In genomic region chr14:100239840-100240724, GRCh38 we compare ENCODE assay signal across 8 cellular contexts. TPM values are rescaled to one million over a fixed set of nuclear protein-coding genes. Genes with fewer than 3 reads are reported as not detected.
A peak's percentile ranks its signal among the peaks of the same experiment; 100 is the strongest.
DNase-seq lines count a peak whose midpoint lies in the region; ATAC-seq lines count a peak whose summit lies in the region.

No MANE protein-coding gene starts in this region.

- peak overlapping the region; percentile 88 to 100 (median 94) for H3K4me3 Mint-ChIP-seq in naive thymus-derived CD4-positive, alpha-beta T cell
- peak overlapping the region; percentile 83 for H3K4me3 Mint-ChIP-seq in stimulated activated effector memory CD8-positive, alpha-beta T cell treated with anti-CD3 and anti-CD28 coated beads, Interleukin-12 subunit alpha, Interleukin-12 subunit beta, amount 100 ng/mL, for 72 hours

- peak overlapping the region; percentile 95 for H3K4me3 ChIP-seq in HUES64 (ENCODE audit: low read length)
- H3K4me3 ChIP-seq in naive thymus-derived CD4-positive, alpha-beta T cell (ENCODE audit: low read length): peak overlapping the region; percentile 85

- intact Hi-C loops in naive thymus-derived CD4-positive, alpha-beta T cell (cut with micrococcal nuclease): loop anchor here (1.0 to 5.0 kb wide), 10 partner anchors 45 to 1572 kb away; partner anchors contain the start of genes CCNK (in 2 of the 2), WDR25 (in 2 of the 2), CYP46A1 (in 1 of the 2) and SETD3 (in 1 of the 2)

- H3K36me3 ChIP-seq in HUES64 (ENCODE audit: insufficient read depth, low read length): peaks cover 21% of the 10 kb centered on the region
- H3K36me3 ChIP-seq in naive thymus-derived CD4-positive, alpha-beta T cell (ENCODE audit: control insufficient read depth in 2 of 3, insufficient read depth in 3 of 3, low read length in 3 of 3): peaks cover 0 to 6% (median 4%) of the 10 kb centered on the region in 3 experiments

- peak overlapping the region; percentile 92 for H3K9ac ChIP-seq in HUES64 (ENCODE audit: low read depth, low read length)

- DNase-seq in D341Med (ENCODE audit: low spot score) (peak; percentile 92), OCI-M1 (lab: John Stamatoyannopoulos, UW) (peak; percentile 90), activated T-helper 1 cell treated with Interleukin-2 at 50 U/mL for 16 hours (ENCODE audit: low read depth) (peak; percentile 84), fibroblast of gingiva (ENCODE audit: low read depth) (peak; percentile 95)
- peak; percentile 81 to 91 (median 88) for DNase-seq in naive thymus-derived CD4-positive, alpha-beta T cell
- DNase-seq in stimulated activated effector memory CD8-positive, alpha-beta T cell treated with anti-CD3 and anti-CD28 coated beads, Interleukin-12 subunit alpha, Interleukin-12 subunit beta, amount 100 ng/mL, for 72 hours (ENCODE audit: low spot score in 2 of 2): peak; percentile 83 to 88

- H3K9me3 ChIP-seq in HUES64 (ENCODE audit: insufficient read depth, low read depth, low read length): no peaks in the 10 kb centered on the region
- H3K9me3 ChIP-seq in naive thymus-derived CD4-positive, alpha-beta T cell (ENCODE audit: control insufficient read depth in 2 of 3, low read length in 3 of 3): no peaks in the 10 kb centered on the region

- H3K27me3 ChIP-seq in HUES64 (ENCODE audit: insufficient read depth, low read length): no peaks in the 10 kb centered on the region
- no peaks in the 10 kb centered on the region for H3K27me3 ChIP-seq in naive thymus-derived CD4-positive, alpha-beta T cell (ENCODE audit: control insufficient read depth in 2 of 2, insufficient read depth in 2 of 2, low read length in 2 of 2)

- peaks cover 0 to 2% (median 0%) of the 10 kb centered on the region in 5 donors for H3K27me3 Mint-ChIP-seq in naive thymus-derived CD4-positive, alpha-beta T cell

- ATAC-seq in GM21447 (IDR thresholded peaks at IDR 0.05; ENCODE audit: unreplicated experiment): peak; percentile 27
- peak; percentile 65 for ATAC-seq in naive thymus-derived CD4-positive, alpha-beta T cell
- peak; percentile 63 for ATAC-seq in stimulated activated effector memory CD8-positive, alpha-beta T cell treated with anti-CD3 and anti-CD28 coated beads, Interleukin-12 subunit alpha, Interleukin-12 subunit beta, amount 100 ng/mL, for 72 hours

- peaks cover 0 to 24% (median 5%) of the 10 kb centered on the region in 5 donors for H3K36me3 Mint-ChIP-seq in naive thymus-derived CD4-positive, alpha-beta T cell
- H3K36me3 Mint-ChIP-seq in stimulated activated effector memory CD8-positive, alpha-beta T cell treated with anti-CD3 and anti-CD28 coated beads, Interleukin-12 subunit alpha, Interleukin-12 subunit beta, amount 100 ng/mL, for 72 hours: peaks cover 86% of the 10 kb centered on the region

- H3K4me1 Mint-ChIP-seq in naive thymus-derived CD4-positive, alpha-beta T cell: peaks cover 41 to 69% (median 53%) of the 10 kb centered on the region in 7 donors
- peaks cover 55% of the 10 kb centered on the region for H3K4me1 Mint-ChIP-seq in stimulated activated effector memory CD8-positive, alpha-beta T cell treated with anti-CD3 and anti-CD28 coated beads, Interleukin-12 subunit alpha, Interleukin-12 subunit beta, amount 100 ng/mL, for 72 hours

- peaks cover 0 to 3% (median 0%) of the 10 kb centered on the region in 11 donors for H3K9me3 Mint-ChIP-seq in naive thymus-derived CD4-positive, alpha-beta T cell
- H3K9me3 Mint-ChIP-seq in stimulated activated effector memory CD8-positive, alpha-beta T cell treated with anti-CD3 and anti-CD28 coated beads, Interleukin-12 subunit alpha, Interleukin-12 subunit beta, amount 100 ng/mL, for 72 hours: no peaks in the 10 kb centered on the region

- H3K4me1 ChIP-seq in HUES64 (ENCODE audit: insufficient read depth, low read length): peaks cover 15% of the 10 kb centered on the region
- H3K4me1 ChIP-seq in naive thymus-derived CD4-positive, alpha-beta T cell (ENCODE audit: control insufficient read depth in 2 of 2, insufficient read depth in 2 of 2, low read length in 2 of 2): peaks cover 35 to 43% of the 10 kb centered on the region in 2 donors

- peak overlapping the region; percentile 97 for H3K27ac ChIP-seq in HUES64 (ENCODE audit: low read depth, low read length)
- H3K27ac ChIP-seq in naive thymus-derived CD4-positive, alpha-beta T cell (ENCODE audit: low read depth, low read length): peak overlapping the region; percentile 98

- POLR2A ChIA-PET in naive thymus-derived CD4-positive, alpha-beta T cell (lab: Charles Lee): interaction anchor here (1.0 to 4.4 kb wide), 15 partner anchors 11 to 269 kb away, joined by 3 to 24 read pairs (median 6); no protein-coding TSS in a partner anchor

- under 1% methylated on average over 121 of the region's 121 CpGs for WGBS in HUES64

- peak overlapping the region; percentile 85 to 99 (median 96) for H3K27ac Mint-ChIP-seq in naive thymus-derived CD4-positive, alpha-beta T cell
- peak overlapping the region; percentile 94 for H3K27ac Mint-ChIP-seq in stimulated activated effector memory CD8-positive, alpha-beta T cell treated with anti-CD3 and anti-CD28 coated beads, Interleukin-12 subunit alpha, Interleukin-12 subunit beta, amount 100 ng/mL, for 72 hours

- CTCF ChIA-PET in naive thymus-derived CD4-positive, alpha-beta T cell (lab: Charles Lee): interaction anchor here (0.6 to 3.8 kb wide), 9 partner anchors 11 to 114 kb away, joined by 3 to 36 read pairs (median 5); no protein-coding TSS in a partner anchor

RNA-seq across cellular contexts. Expression of gene YY1, which starts 1.1 kb away (rescaled TPM):
- polyA plus RNA-seq in HUES64 (2013, experiment 1 of 2): 81.7 TPM
- polyA plus RNA-seq in HUES64 (2013, experiment 2 of 2): 72.6 TPM
- 10 to 100 TPM; 65.8 to 99.7 (median 92.2) TPM for total RNA-seq in naive thymus-derived CD4-positive, alpha-beta T cell
- 10 to 100 TPM; 15.2 to 18.0 TPM for polyA plus RNA-seq in naive thymus-derived CD4-positive, alpha-beta T cell

Comparison
In these comparisons a context has a peak if more than half of its experiments do, and no peak if none do; other contexts are left out.
1. Peak in every context shown above with its lines: DNase-seq, ATAC-seq, H3K4me3 ChIP-seq and H3K27ac ChIP-seq.